Comparison of ENCODE assay signal across 8 cellular contexts in the genomic region with DNA sequence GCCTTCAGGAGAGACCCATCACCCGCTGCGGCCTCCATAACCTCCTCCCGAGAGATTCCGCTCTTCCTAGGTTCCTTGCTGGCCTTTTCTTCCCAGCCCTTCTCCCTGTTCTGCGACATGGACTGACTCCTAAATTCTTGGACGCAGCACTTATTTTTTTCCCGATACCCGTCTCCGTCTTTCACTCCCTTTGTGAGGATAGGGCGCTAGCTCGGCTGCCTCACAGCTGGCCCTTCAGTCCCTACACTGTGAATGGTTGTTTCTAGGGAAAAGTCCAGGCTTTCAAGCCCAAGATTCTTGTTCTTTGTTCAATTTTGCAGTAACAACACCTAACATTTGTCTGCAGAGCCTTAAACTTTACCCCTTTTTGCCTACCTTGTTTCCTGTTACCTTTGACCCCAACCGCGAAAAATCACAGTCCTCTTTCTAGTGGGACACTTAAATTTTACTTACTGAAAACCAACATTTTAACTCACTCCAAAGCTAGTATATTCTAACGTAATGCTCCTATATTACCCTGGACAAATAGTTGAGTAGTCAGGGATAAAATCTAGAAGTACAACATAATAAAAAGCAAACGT. TPM values are rescaled to one million over a fixed set of nuclear protein-coding genes. Genes with fewer than 3 reads are reported as not detected.
DNase-seq lines count a peak whose midpoint lies in the region; ATAC-seq and TF ChIP-seq lines count a peak whose summit lies in the region.

No MANE protein-coding gene starts in this region.

- TF ChIP-seq EP300 in SK-N-SH (IDR thresholded peaks at IDR 0.05; ENCODE audit: borderline replicate concordance in 1 of 2, low read depth in 1 of 2, low read length in 1 of 2): no peak

- peak overlapping the region; percentile 90 for H3K4me2 ChIP-seq in SK-N-SH

- peaks cover 32% of the 10 kb centered on the region for H3K79me2 ChIP-seq in SK-N-SH (ENCODE audit: insufficient read depth)

- H3K9me3 ChIP-seq in SK-N-SH (no peaks in the 10 kb centered on the region), SJSA1 (replicated peaks) (no peaks in the 10 kb centered on the region; the same call in 1 of the 2 replicates), esophagus squamous epithelium (no peaks in the 10 kb centered on the region), neutrophil (no peaks in the 10 kb centered on the region)

- H3K9ac ChIP-seq in SK-N-SH: peak overlapping the region; percentile 84

- no peak for DNase-seq in SK-N-SH
- peak in 1 of 2 experiments; percentile 85 for DNase-seq in SJSA1 (ENCODE audit: low read depth in 1 of 2, low spot score in 2 of 2)
- no peak for DNase-seq in esophagus squamous epithelium (lab: John Stamatoyannopoulos, UW)
- no peak for DNase-seq in AG08395 (ENCODE audit: low spot score)
- no peak for DNase-seq in GDM1 (lab: John Stamatoyannopoulos, UW)
- no peak for DNase-seq in iPS-NIHi11 (ENCODE audit: low spot score)

- H4K20me1 ChIP-seq in SK-N-SH (ENCODE audit: insufficient read depth): no peaks in the 10 kb centered on the region

- WGBS in SK-N-SH (ENCODE audit: low lambda C conversion rate): 28% methylated on average over 15 of the region's 15 CpGs
- WGBS in esophagus squamous epithelium, 2 donors: 12 to 14% methylated on average over 15 of the region's 15 CpGs

- H3K4me3 ChIP-seq in SK-N-SH (ENCODE audit: low read depth in 2 of 2, low read length in 1 of 2) (peak overlapping the region; percentile 64 to 92), SJSA1 (peak overlapping the region; percentile 100), esophagus squamous epithelium (peak overlapping the region; percentile 79 to 99 (median 95)), neutrophil (ENCODE audit: low read depth in 1 of 2, low read length in 1 of 2) (peak overlapping the region; percentile 83 to 94)

- peak overlapping the region; percentile 95 for H2AFZ ChIP-seq in SK-N-SH (ENCODE audit: low read depth)

- no peaks in the 10 kb centered on the region for H3K9me2 ChIP-seq in SK-N-SH

- TF ChIP-seq POLR2A in esophagus squamous epithelium (IDR thresholded peaks at IDR 0.05): no peak

- POLR2A ChIA-PET in SK-N-SH (lab: Yijun Ruan, JAX): no interaction called here

- intact Hi-C loops in esophagus squamous epithelium (cut with DNase I): loop anchor here (10.0 kb wide), 1 partner anchor 80 kb away; no protein-coding TSS in a partner anchor

- H3K27me3 ChIP-seq in SK-N-SH (ENCODE audit: insufficient read depth) (no peaks in the 10 kb centered on the region), SJSA1 (replicated peaks) (no peaks in the 10 kb centered on the region), esophagus squamous epithelium (no peaks in the 10 kb centered on the region), neutrophil (no peaks in the 10 kb centered on the region)

- H3K4me1 ChIP-seq in SK-N-SH (ENCODE audit: control insufficient read depth in 1 of 2, insufficient read depth in 2 of 2, low read depth in 1 of 2, low read length in 1 of 2): peaks cover 3 to 4% of the 10 kb centered on the region in 2 experiments; a peak in 2 of 4 replicates
- peaks cover 15% of the 10 kb centered on the region for H3K4me1 ChIP-seq in SJSA1 (replicated peaks)
- H3K4me1 ChIP-seq in esophagus squamous epithelium: peaks cover 7 to 35% (median 13%) of the 10 kb centered on the region in 3 donors
- H3K4me1 ChIP-seq in neutrophil (ENCODE audit: control insufficient read depth in 1 of 2, insufficient read depth in 1 of 2, low read depth in 1 of 2, low read length in 1 of 2): peaks cover 31 to 33% of the 10 kb centered on the region in 2 experiments

- ATAC-seq in SK-N-SH treated with all-trans-retinoic acid at 6 μM for 48 hours: no peak; the same call in 2 of the 3 replicates

- H3K27ac ChIP-seq in SK-N-SH (ENCODE audit: low read depth in 2 of 2, low read length in 1 of 2): peak overlapping the region; percentile 91 to 92
- H3K27ac ChIP-seq in SJSA1: peak overlapping the region; percentile 89
- peak overlapping the region; percentile 92 to 97 (median 94) for H3K27ac ChIP-seq in esophagus squamous epithelium
- peak overlapping the region; percentile 92 for H3K27ac ChIP-seq in neutrophil

- H3K36me3 ChIP-seq in SK-N-SH (replicated peaks in 1 of 2; ENCODE audit: control insufficient read depth in 1 of 2, insufficient read depth in 2 of 2, low read length in 1 of 2) (no peaks in the 10 kb centered on the region), SJSA1 (peaks cover 6% of the 10 kb centered on the region), esophagus squamous epithelium (no peaks in the 10 kb centered on the region), neutrophil (no peaks in the 10 kb centered on the region)

- H3F3A ChIP-seq in SK-N-SH (replicated peaks; ENCODE audit: insufficient read depth): peaks cover 8% of the 10 kb centered on the region

- CTCF ChIA-PET in SK-N-SH (lab: Yijun Ruan, JAX): interaction anchor here (1.2 to 4.1 kb wide), 3 partner anchors 48 to 136 kb away, joined by 3 to 20 read pairs (median 3); no protein-coding TSS in a partner anchor

- TF ChIP-seq CTCF in SK-N-SH (IDR thresholded peaks at IDR 0.05) (no peak), esophagus squamous epithelium (IDR thresholded peaks at IDR 0.05) (no peak), neutrophil (IDR thresholded peaks at IDR 0.05) (no peak)

- TF ChIP-seq RAD21 in SK-N-SH (IDR thresholded peaks at IDR 0.05; ENCODE audit: low read length): no peak; the same call in 1 of the 2 replicates

TF ChIP-seq in SK-N-SH, 30 proteins besides CTCF, POLR2A, EP300 and RAD21:
- TF ChIP-seq, protein P1, sequence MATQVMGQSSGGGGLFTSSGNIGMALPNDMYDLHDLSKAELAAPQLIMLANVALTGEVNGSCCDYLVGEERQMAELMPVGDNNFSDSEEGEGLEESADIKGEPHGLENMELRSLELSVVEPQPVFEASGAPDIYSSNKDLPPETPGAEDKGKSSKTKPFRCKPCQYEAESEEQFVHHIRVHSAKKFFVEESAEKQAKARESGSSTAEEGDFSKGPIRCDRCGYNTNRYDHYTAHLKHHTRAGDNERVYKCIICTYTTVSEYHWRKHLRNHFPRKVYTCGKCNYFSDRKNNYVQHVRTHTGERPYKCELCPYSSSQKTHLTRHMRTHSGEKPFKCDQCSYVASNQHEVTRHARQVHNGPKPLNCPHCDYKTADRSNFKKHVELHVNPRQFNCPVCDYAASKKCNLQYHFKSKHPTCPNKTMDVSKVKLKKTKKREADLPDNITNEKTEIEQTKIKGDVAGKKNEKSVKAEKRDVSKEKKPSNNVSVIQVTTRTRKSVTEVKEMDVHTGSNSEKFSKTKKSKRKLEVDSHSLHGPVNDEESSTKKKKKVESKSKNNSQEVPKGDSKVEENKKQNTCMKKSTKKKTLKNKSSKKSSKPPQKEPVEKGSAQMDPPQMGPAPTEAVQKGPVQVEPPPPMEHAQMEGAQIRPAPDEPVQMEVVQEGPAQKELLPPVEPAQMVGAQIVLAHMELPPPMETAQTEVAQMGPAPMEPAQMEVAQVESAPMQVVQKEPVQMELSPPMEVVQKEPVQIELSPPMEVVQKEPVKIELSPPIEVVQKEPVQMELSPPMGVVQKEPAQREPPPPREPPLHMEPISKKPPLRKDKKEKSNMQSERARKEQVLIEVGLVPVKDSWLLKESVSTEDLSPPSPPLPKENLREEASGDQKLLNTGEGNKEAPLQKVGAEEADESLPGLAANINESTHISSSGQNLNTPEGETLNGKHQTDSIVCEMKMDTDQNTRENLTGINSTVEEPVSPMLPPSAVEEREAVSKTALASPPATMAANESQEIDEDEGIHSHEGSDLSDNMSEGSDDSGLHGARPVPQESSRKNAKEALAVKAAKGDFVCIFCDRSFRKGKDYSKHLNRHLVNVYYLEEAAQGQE (IDR thresholded peaks at IDR 0.05; ENCODE audit: low read depth, low read length): 0 out of 2 replicates have a peak, but pooled peaks have one; percentile 36
- TF ChIP-seq MXI1 (IDR thresholded peaks at IDR 0.05; ENCODE audit: low read depth, low read length): no peak
- no peak for TF ChIP-seq NFIC (IDR thresholded peaks at IDR 0.05; ENCODE audit: borderline replicate concordance)
- no peak for TF ChIP-seq CHD2 (IDR thresholded peaks at IDR 0.05; ENCODE audit: low read length, partially characterized antibody)
- TF ChIP-seq SMC3 (IDR thresholded peaks at IDR 0.05; ENCODE audit: low read depth, low read length): no peak
TF ChIP-seq in SK-N-SH: peak in this region for 1.

TF ChIP-seq in SK-N-SH treated with all-trans-retinoic acid at 6 μM for 48 hours, 23 proteins besides CTCF, POLR2A, EP300 and RAD21 (continues in another document):
- TF ChIP-seq, protein P2, sequence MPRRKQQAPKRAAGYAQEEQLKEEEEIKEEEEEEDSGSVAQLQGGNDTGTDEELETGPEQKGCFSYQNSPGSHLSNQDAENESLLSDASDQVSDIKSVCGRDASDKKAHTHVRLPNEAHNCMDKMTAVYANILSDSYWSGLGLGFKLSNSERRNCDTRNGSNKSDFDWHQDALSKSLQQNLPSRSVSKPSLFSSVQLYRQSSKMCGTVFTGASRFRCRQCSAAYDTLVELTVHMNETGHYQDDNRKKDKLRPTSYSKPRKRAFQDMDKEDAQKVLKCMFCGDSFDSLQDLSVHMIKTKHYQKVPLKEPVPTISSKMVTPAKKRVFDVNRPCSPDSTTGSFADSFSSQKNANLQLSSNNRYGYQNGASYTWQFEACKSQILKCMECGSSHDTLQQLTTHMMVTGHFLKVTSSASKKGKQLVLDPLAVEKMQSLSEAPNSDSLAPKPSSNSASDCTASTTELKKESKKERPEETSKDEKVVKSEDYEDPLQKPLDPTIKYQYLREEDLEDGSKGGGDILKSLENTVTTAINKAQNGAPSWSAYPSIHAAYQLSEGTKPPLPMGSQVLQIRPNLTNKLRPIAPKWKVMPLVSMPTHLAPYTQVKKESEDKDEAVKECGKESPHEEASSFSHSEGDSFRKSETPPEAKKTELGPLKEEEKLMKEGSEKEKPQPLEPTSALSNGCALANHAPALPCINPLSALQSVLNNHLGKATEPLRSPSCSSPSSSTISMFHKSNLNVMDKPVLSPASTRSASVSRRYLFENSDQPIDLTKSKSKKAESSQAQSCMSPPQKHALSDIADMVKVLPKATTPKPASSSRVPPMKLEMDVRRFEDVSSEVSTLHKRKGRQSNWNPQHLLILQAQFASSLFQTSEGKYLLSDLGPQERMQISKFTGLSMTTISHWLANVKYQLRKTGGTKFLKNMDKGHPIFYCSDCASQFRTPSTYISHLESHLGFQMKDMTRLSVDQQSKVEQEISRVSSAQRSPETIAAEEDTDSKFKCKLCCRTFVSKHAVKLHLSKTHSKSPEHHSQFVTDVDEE (CRISPR knock-in tag; IDR thresholded peaks at IDR 0.05): no peak
- no peak for TF ChIP-seq ZC3H10 (CRISPR knock-in tag; IDR thresholded peaks at IDR 0.05)
- no peak for TF ChIP-seq GLIS3 (CRISPR knock-in tag; IDR thresholded peaks at IDR 0.05)
- no peak for TF ChIP-seq ESRRG (CRISPR knock-in tag; IDR thresholded peaks at IDR 0.05)

RNA-seq across cellular contexts. Expression of a gene that starts 0.5 kb away (rescaled TPM):
- polyA plus RNA-seq in SK-N-SH (2012; rRNA removed): 6.8 and 6.9 TPM in 2 replicates
- polyA plus RNA-seq in SK-N-SH (2012; cell fraction: cytosol; rRNA removed): 9.7 and 10.6 TPM in 2 replicates
- polyA plus RNA-seq in SK-N-SH (2012; cell fraction: nucleus; rRNA removed): 5.0 and 6.5 TPM in 2 replicates
- 5.7 and 7.3 TPM in 2 replicates for total RNA-seq in SJSA1 (2014; rRNA removed; shearing (Covaris generic))
- total RNA-seq in esophagus squamous epithelium: 10 to 100 TPM; 14.7 to 36.2 (median 28.5) TPM
